8 cellular contexts compared by ENCODE assay signal in the genomic region with DNA sequence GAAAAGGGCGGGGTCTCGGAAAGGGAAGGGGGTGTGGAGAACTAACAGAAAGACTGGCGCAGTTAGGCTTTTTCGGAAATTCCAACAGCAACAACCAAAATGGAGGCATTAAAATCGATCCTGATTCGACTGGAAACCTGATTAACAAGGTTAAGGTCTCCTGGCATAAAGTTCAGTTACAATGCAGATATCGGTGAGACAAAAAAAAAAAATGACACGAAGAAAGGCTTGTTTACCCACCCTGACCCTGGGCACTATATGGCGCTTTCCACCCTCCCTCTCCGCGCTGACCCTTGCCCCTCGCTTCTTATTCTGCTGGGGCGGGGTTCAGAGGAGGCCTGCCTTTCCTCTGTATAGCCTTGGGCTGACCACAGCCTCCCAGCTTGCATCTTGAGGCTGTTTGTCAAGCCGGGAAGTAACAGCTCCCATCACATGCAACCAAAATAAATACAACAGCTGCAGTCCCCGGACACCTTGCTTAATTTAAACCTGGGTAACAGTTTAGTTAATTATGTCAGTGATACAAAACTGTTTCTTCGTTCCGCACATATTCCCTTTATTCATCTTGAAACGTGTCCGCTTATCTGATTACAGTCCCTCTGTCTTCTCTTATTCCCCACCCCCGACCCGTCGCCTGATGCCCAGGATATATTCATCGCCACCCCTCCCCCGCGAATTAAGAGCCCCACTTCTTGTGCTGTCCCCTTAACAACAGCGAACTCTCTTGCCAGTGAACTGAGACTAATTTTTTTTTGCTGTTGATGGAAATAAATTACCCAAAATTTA. TPM values are rescaled to one million over a fixed set of nuclear protein-coding genes. Genes with fewer than 3 reads are reported as not detected.
DNase-seq lines count a peak whose midpoint lies in the region; ATAC-seq and TF ChIP-seq lines count a peak whose summit lies in the region.

No MANE protein-coding gene starts in this region.

- H3K4me1 ChIP-seq in NT2/D1 (ENCODE audit: insufficient read depth, insufficient read length) (peaks cover 3% of the 10 kb centered on the region), esophagus muscularis mucosa (peaks cover 18 to 54% (median 50%) of the 10 kb centered on the region in 4 donors), mucosa of stomach (ENCODE audit: control insufficient read depth, insufficient read depth, low read length) (no peaks in the 10 kb centered on the region)

- peak overlapping the region; percentile 64 for H3K9ac ChIP-seq in NT2/D1 (ENCODE audit: insufficient read length, low read depth)
- peak overlapping the region; percentile 97 for H3K9ac ChIP-seq in mucosa of stomach (ENCODE audit: low read length)

- H3K9me3 ChIP-seq in NT2/D1 (ENCODE audit: insufficient read depth, low read length) (peaks cover 3% of the 10 kb centered on the region; the same call in 1 of the 2 replicates), esophagus muscularis mucosa (no peaks in the 10 kb centered on the region), mucosa of stomach (ENCODE audit: control insufficient read depth, low read length) (no peaks in the 10 kb centered on the region)

- H3K27me3 Mint-ChIP-seq in activated T-cell treated with anti-CD3 and anti-CD28 coated beads, Interleukin-2, amount 50 U/mL, for 4 hours (ENCODE audit: low read depth), result no peaks in the 10 kb centered on the region
- no peaks in the 10 kb centered on the region for H3K27me3 Mint-ChIP-seq in stimulated activated naive CD8-positive, alpha-beta T cell treated with anti-CD3 and anti-CD28 coated beads, Interleukin-15, amount 100 ng/mL, for 72 hours

- H3K27ac ChIP-seq in esophagus muscularis mucosa (replicated peaks in 1 of 4), result peak overlapping the region; percentile 95 to 99 (median 98)

- H3K27ac Mint-ChIP-seq in stimulated activated naive CD8-positive, alpha-beta T cell treated with anti-CD3 and anti-CD28 coated beads, Interleukin-15, amount 100 ng/mL, for 72 hours, result peak overlapping the region; percentile 99

- intact Hi-C loops in esophagus muscularis mucosa (cut with DNase I), result loop anchor here (5.0 kb wide), 1 partner anchor 83 kb away; no protein-coding TSS in a partner anchor

- no peak for TF ChIP-seq POLR2A in esophagus muscularis mucosa (IDR thresholded peaks at IDR 0.05; ENCODE audit: low read depth)

- TF ChIP-seq CTCF in esophagus muscularis mucosa (IDR thresholded peaks at IDR 0.05), result no peak

- H3K4me1 Mint-ChIP-seq in activated T-cell treated with anti-CD3 and anti-CD28 coated beads, Interleukin-2, amount 50 U/mL, for 4 hours (ENCODE audit: low read depth), result peaks cover 38% of the 10 kb centered on the region
- peaks cover 40% of the 10 kb centered on the region for H3K4me1 Mint-ChIP-seq in stimulated activated naive CD8-positive, alpha-beta T cell treated with anti-CD3 and anti-CD28 coated beads, Interleukin-15, amount 100 ng/mL, for 72 hours

- peak overlapping the region; percentile 97 for H3K4me3 Mint-ChIP-seq in activated T-cell treated with anti-CD3 and anti-CD28 coated beads, Interleukin-2, amount 50 U/mL, for 4 hours
- peak overlapping the region; percentile 98 to 99 for H3K4me3 Mint-ChIP-seq in stimulated activated naive CD8-positive, alpha-beta T cell treated with anti-CD3 and anti-CD28 coated beads, Interleukin-15, amount 100 ng/mL, for 72 hours

- under 1% methylated on average over 26 of the region's 26 CpGs for WGBS in esophagus muscularis mucosa

- H3K27me3 ChIP-seq in NT2/D1 (ENCODE audit: insufficient read depth, insufficient read length), result no peaks in the 10 kb centered on the region
- H3K27me3 ChIP-seq in esophagus muscularis mucosa, result no peaks in the 10 kb centered on the region
- no peaks in the 10 kb centered on the region for H3K27me3 ChIP-seq in mucosa of stomach (ENCODE audit: control insufficient read depth, insufficient read depth, low read length)

- no peaks in the 10 kb centered on the region for H3K36me3 ChIP-seq in NT2/D1 (ENCODE audit: insufficient read depth, insufficient read length, low read length)
- H3K36me3 ChIP-seq in esophagus muscularis mucosa, result no peaks in the 10 kb centered on the region
- H3K36me3 ChIP-seq in mucosa of stomach (ENCODE audit: control insufficient read depth, insufficient read depth, low read length), result no peaks in the 10 kb centered on the region

- DNase-seq in activated gamma-delta T cell treated with Interleukin-2 at 50 U/mL for 16 hours (peak; percentile 39), activated gamma-delta T cell (lab: John Stamatoyannopoulos, UW) (no peak), NT2/D1 (ENCODE audit: low read depth, low spot score) (peak; percentile 28), esophagus muscularis mucosa (ENCODE audit: extremely low spot score) (no peak)
- peak; percentile 16 for DNase-seq in activated T-cell treated with anti-CD3 and anti-CD28 coated beads, Interleukin-2, amount 50 U/mL, for 4 hours
- peak; percentile 20 to 54 for DNase-seq in stimulated activated naive CD8-positive, alpha-beta T cell treated with anti-CD3 and anti-CD28 coated beads, Interleukin-15, amount 100 ng/mL, for 72 hours

- ATAC-seq in HG03097 (IDR thresholded peaks at IDR 0.05; ENCODE audit: low FRiP score, unreplicated experiment), result peak; percentile 29
- no peak for ATAC-seq in activated T-cell treated with anti-CD3 and anti-CD28 coated beads, Interleukin-2, amount 50 U/mL, for 4 hours
- ATAC-seq in stimulated activated naive CD8-positive, alpha-beta T cell treated with anti-CD3 and anti-CD28 coated beads, Interleukin-15, amount 100 ng/mL, for 72 hours, result peak; percentile 14

- H3K9me3 Mint-ChIP-seq in activated T-cell treated with anti-CD3 and anti-CD28 coated beads, Interleukin-2, amount 50 U/mL, for 4 hours, result peaks cover 8% of the 10 kb centered on the region
- H3K9me3 Mint-ChIP-seq in stimulated activated naive CD8-positive, alpha-beta T cell treated with anti-CD3 and anti-CD28 coated beads, Interleukin-15, amount 100 ng/mL, for 72 hours, result peaks cover 9 to 21% of the 10 kb centered on the region in 2 donors

- peaks cover 6% of the 10 kb centered on the region for H3K36me3 Mint-ChIP-seq in activated T-cell treated with anti-CD3 and anti-CD28 coated beads, Interleukin-2, amount 50 U/mL, for 4 hours (ENCODE audit: insufficient read depth)

- H3K4me3 ChIP-seq in NT2/D1 (ENCODE audit: insufficient read length, low read depth) (peak overlapping the region; percentile 49), esophagus muscularis mucosa (peak overlapping the region; percentile 61 to 94 (median 90)), mucosa of stomach (ENCODE audit: low read length) (peak overlapping the region; percentile 26)

- no peak for TF ChIP-seq EP300 in esophagus muscularis mucosa (IDR thresholded peaks at IDR 0.05)

RNA-seq across cellular contexts. Expression of a gene that starts 0.8 kb away (rescaled TPM):
- 10 to 100 TPM; 27.6 to 33.7 (median 28.8) TPM for total RNA-seq in activated T-cell treated with anti-CD3 and anti-CD28 coated beads, Interleukin-2, amount 50 U/mL, for 4 hours
- total RNA-seq in esophagus muscularis mucosa, result 100 to 1,000 TPM; 133 to 211 (median 170) TPM

Comparison
In these comparisons a context has a peak if more than half of its experiments do, and no peak if none do; other contexts are left out.
1. DNase-seq: peak in activated gamma-delta T cell treated with Interleukin-2 at 50 U/mL for 16 hours (single experiment), NT2/D1 (single experiment), activated T-cell treated with anti-CD3 and anti-CD28 coated beads, Interleukin-2, amount 50 U/mL, for 4 hours (single experiment) and stimulated activated naive CD8-positive, alpha-beta T cell treated with anti-CD3 and anti-CD28 coated beads, Interleukin-15, amount 100 ng/mL, for 72 hours (2 of 2); none in activated gamma-delta T cell (single experiment) and esophagus muscularis mucosa (single experiment).
2. ATAC-seq: peak in HG03097 (single experiment) and stimulated activated naive CD8-positive, alpha-beta T cell treated with anti-CD3 and anti-CD28 coated beads, Interleukin-15, amount 100 ng/mL, for 72 hours (single experiment); none in activated T-cell treated with anti-CD3 and anti-CD28 coated beads, Interleukin-2, amount 50 U/mL, for 4 hours (0 of 2).
3. H3K4me3 ChIP-seq: peak in every context shown above with its lines; median percentile 90 in esophagus muscularis mucosa; 49 in NT2/D1; 26 in mucosa of stomach.